ENCODE assay signal across 1 cellular context in genomic region chrX:72100824-72101351, GRCh38.
TF ChIP-seq lines count a peak whose summit lies in the region.

No MANE protein-coding gene starts in this region.

TF ChIP-seq in GM12878, 131 proteins besides CTCF, POLR2A, EP300 and RAD21 (continued from another document):
- TF ChIP-seq SKIL (IDR thresholded peaks at IDR 0.05; ENCODE audit: low read depth, poor library complexity, severe bottlenecking): peak; percentile 43
- TF ChIP-seq MLLT1 (IDR thresholded peaks at IDR 0.05): peak; percentile 92
- TF ChIP-seq YY1 (IDR thresholded peaks at IDR 0.05; ENCODE audit: low read depth, low read length): peak; percentile 51; the same call in 1 of the 2 replicates
- TF ChIP-seq EED (IDR thresholded peaks at IDR 0.05; ENCODE audit: low read depth): peak; percentile 58; the same call in 1 of the 2 replicates
- peak; percentile 54; the same call in 1 of the 2 replicates for TF ChIP-seq ATF7 (IDR thresholded peaks at IDR 0.05; ENCODE audit: low read depth)
- TF ChIP-seq CREM (IDR thresholded peaks at IDR 0.05; ENCODE audit: low read depth): no peak
- TF ChIP-seq KLF5 (IDR thresholded peaks at IDR 0.05; ENCODE audit: partially characterized antibody): no peak
- no peak for TF ChIP-seq SMC3 (IDR thresholded peaks at IDR 0.05; ENCODE audit: borderline replicate concordance, low read length)
- peak; percentile 76; the same call in 1 of the 2 replicates for TF ChIP-seq RELB (IDR thresholded peaks at IDR 0.05; ENCODE audit: low read depth)
- peak; percentile 62 to 66; a peak in 2 of 4 replicates for TF ChIP-seq IKZF2 (IDR thresholded peaks at IDR 0.05)
- TF ChIP-seq MTA2 (IDR thresholded peaks at IDR 0.05; ENCODE audit: low read depth): peak; percentile 66; the same call in 1 of the 2 replicates
- peak; percentile 96 for TF ChIP-seq RUNX3 (IDR thresholded peaks at IDR 0.05; ENCODE audit: low read length)
- 0 out of 2 replicates have a peak, but pooled peaks have one; percentile 60 for TF ChIP-seq TBL1XR1 (IDR thresholded peaks at IDR 0.05; ENCODE audit: low read depth, low read length)
- TF ChIP-seq BHLHE40 (IDR thresholded peaks at IDR 0.05; ENCODE audit: borderline replicate concordance in 1 of 2, low read depth in 2 of 2, low read length in 1 of 2): peak; percentile 68 to 78; a peak in 3 of 4 replicates
- peak; percentile 62 for TF ChIP-seq NBN (IDR thresholded peaks at IDR 0.05)
- no peak for TF ChIP-seq CBX5 (IDR thresholded peaks at IDR 0.05; ENCODE audit: low read depth)
- no peak for TF ChIP-seq TCF7 (IDR thresholded peaks at IDR 0.05; ENCODE audit: borderline replicate concordance)
- TF ChIP-seq ZNF592 (IDR thresholded peaks at IDR 0.05): no peak
- TF ChIP-seq CHD2 (IDR thresholded peaks at IDR 0.05; ENCODE audit: borderline replicate concordance, low read depth, low read length): peak; percentile 53; the same call in 1 of the 2 replicates
- no peak for TF ChIP-seq SIN3A (IDR thresholded peaks at IDR 0.05; ENCODE audit: low read depth, low read length)
- no peak for TF ChIP-seq RBBP5 (conservative IDR thresholded peaks at IDR 0.05)
- TF ChIP-seq PAX5 (IDR thresholded peaks at IDR 0.05; ENCODE audit: borderline replicate concordance, low read depth, low read length): 0 out of 2 replicates have a peak, but pooled peaks have one; percentile 32
- peak; percentile 42; the same call in 1 of the 2 replicates for TF ChIP-seq IKZF1 (conservative IDR thresholded peaks at IDR 0.05)
